ENCODE assay signal across 15 cellular contexts in the genomic region with DNA sequence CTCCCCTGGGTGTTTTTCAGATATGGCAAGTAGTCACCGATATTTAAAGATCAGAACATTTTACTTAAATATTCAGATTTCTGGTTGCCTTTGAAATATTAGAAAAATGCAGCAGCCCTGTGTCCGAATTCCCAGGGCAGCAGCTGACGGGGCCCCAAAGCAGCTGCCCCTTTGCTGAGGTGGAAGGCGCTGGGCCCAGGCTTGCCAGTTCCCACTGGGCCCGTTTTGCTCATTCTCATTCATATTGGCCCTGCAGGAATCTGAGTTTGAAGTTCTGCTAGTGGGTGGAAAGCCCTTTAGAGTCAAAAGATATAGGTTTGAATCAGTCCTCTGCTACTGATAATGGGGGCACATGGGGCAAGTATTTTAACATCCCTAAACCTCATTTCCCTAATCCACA.
DNase-seq lines count a peak whose midpoint lies in the region; ATAC-seq and TF ChIP-seq lines count a peak whose summit lies in the region.
"Had no signal": no experiment of that assay in that cellular context is flagged by ENCODE, and none has a peak within 500 bp of the region (broad histone marks: within the 10 kb centered on the region; RNA-seq: fewer than 3 reads in every experiment).

No MANE protein-coding gene starts in this region.

- no peak overlapping the region for H3K4me2 ChIP-seq in neuronal stem cell (ENCODE audit: insufficient read depth, low read length, poor library complexity, severe bottlenecking)
- H3K4me2 ChIP-seq: A549 had no signal

- DNase-seq in dorsolateral prefrontal cortex: no peak
- DNase-seq in neuronal stem cell (ENCODE audit: low spot score): no peak
- DNase-seq in NCI-H226: no peak
- DNase-seq: BE2C; Caco-2; CD8-positive, alpha-beta memory T cell; DMS53; GF-D8; GM23248; H7 had no signal

- H3K27me3 ChIP-seq in HUES64 (ENCODE audit: insufficient read depth, low read length) (no peaks in the 10 kb centered on the region), dorsolateral prefrontal cortex (no peaks in the 10 kb centered on the region), neuronal stem cell (ENCODE audit: control insufficient read depth in 3 of 3, insufficient read depth in 3 of 3, low read depth in 1 of 3, low read length in 3 of 3) (no peaks in the 10 kb centered on the region)
- H3K27me3 ChIP-seq: BE2C had no signal

- no peak overlapping the region for H4K8ac ChIP-seq in neuronal stem cell (ENCODE audit: low read depth, low read length)

- H3K4me1 ChIP-seq in HUES64 (ENCODE audit: insufficient read depth, low read length): peaks cover 16% of the 10 kb centered on the region
- H3K4me1 ChIP-seq in neuronal stem cell (ENCODE audit: control insufficient read depth in 2 of 2, insufficient read depth in 1 of 2, low read depth in 1 of 2, low read length in 2 of 2): no peaks in the 10 kb centered on the region
- H3K4me1 ChIP-seq: A549, BE2C, Caco-2 had no signal

- no peak overlapping the region for H3K27ac ChIP-seq in HUES64 (ENCODE audit: low read depth, low read length)
- peak overlapping the region in 43 of 59 donors; percentile 5 to 89 (median 76) for H3K27ac ChIP-seq in dorsolateral prefrontal cortex
- no peak overlapping the region for H3K27ac ChIP-seq in neuronal stem cell (replicated peaks; ENCODE audit: low read length)
- H3K27ac ChIP-seq: A549, GM23248 had no signal

- H3K4me3 ChIP-seq in HUES64 (ENCODE audit: low read length) (no peak overlapping the region), dorsolateral prefrontal cortex (no peak overlapping the region), neuronal stem cell (ENCODE audit: low read length in 2 of 2) (no peak overlapping the region)
- H3K4me3 ChIP-seq: A549, GM23248 had no signal

- H2BK15ac ChIP-seq in neuronal stem cell (ENCODE audit: low read length): no peak overlapping the region

- no peak overlapping the region for H3K18ac ChIP-seq in neuronal stem cell (ENCODE audit: low read length)

- WGBS in HUES64: 46% methylated on average over 4 of the region's 5 CpGs
- no CpG with 5 or more reads among the region's 5 CpGs for WGBS in neuronal stem cell (ENCODE audit: extremely low coverage in 2 of 2, insufficient read length in 2 of 2, insufficient replicate concordance in 1 of 2), 2 donors

- H3K4ac ChIP-seq in neuronal stem cell (ENCODE audit: low read length): no peak overlapping the region

- intact Hi-C loops in dorsolateral prefrontal cortex (cut with DNase I): no loop called here

- no peak for TF ChIP-seq CTCF in dorsolateral prefrontal cortex (IDR thresholded peaks at IDR 0.05 in 54 of 56, conservative IDR thresholded peaks at IDR 0.05 in 2 of 56; ENCODE audit: low read depth in 1 of 56, partially characterized antibody in 56 of 56)

- no peak overlapping the region for H2BK120ac ChIP-seq in neuronal stem cell (ENCODE audit: low read depth, low read length)

- no peaks in the 10 kb centered on the region for H3K9me3 ChIP-seq in HUES64 (ENCODE audit: insufficient read depth, low read depth, low read length)
- H3K9me3 ChIP-seq in neuronal stem cell (replicated peaks in 1 of 2; ENCODE audit: control insufficient read depth in 2 of 2, insufficient read depth in 1 of 2, low read depth in 1 of 2, low read length in 2 of 2): no peaks in the 10 kb centered on the region
- H3K9me3 ChIP-seq: A549, BE2C, Caco-2 had no signal

- H2AK5ac ChIP-seq in neuronal stem cell (ENCODE audit: low read depth, low read length): no peak overlapping the region

- H3K36me3 ChIP-seq in HUES64 (ENCODE audit: insufficient read depth, low read length) (no peaks in the 10 kb centered on the region), neuronal stem cell (replicated peaks in 1 of 2; ENCODE audit: control insufficient read depth in 2 of 2, insufficient read depth in 2 of 2, low read length in 2 of 2) (no peaks in the 10 kb centered on the region)
- H3K36me3 ChIP-seq: BE2C had no signal

- no peak overlapping the region for H2BK5ac ChIP-seq in neuronal stem cell (ENCODE audit: low read length)

- H3K23ac ChIP-seq in neuronal stem cell (ENCODE audit: low read depth, low read length, poor library complexity): no peak overlapping the region

- peak overlapping the region; percentile 46 for H2AFZ ChIP-seq in neuronal stem cell (ENCODE audit: low read length)
- H2AFZ ChIP-seq: GM23248 had no signal

- H3K79me1 ChIP-seq in neuronal stem cell (ENCODE audit: low read depth, low read length): no peaks in the 10 kb centered on the region

- no peak overlapping the region for H4K91ac ChIP-seq in neuronal stem cell (ENCODE audit: low read depth, low read length, poor library complexity)

- H3K14ac ChIP-seq in neuronal stem cell (ENCODE audit: low read length): no peak overlapping the region

- ATAC-seq in HG03378 (IDR thresholded peaks at IDR 0.05; ENCODE audit: unreplicated experiment) (no peak), GM21423 (IDR thresholded peaks at IDR 0.05; ENCODE audit: unreplicated experiment) (no peak)
- ATAC-seq: A549, HepG2 had no signal

- H3K9ac ChIP-seq in HUES64 (ENCODE audit: low read depth, low read length): 0 out of 2 replicates have a peak overlapping the region, but pooled peaks have one; percentile 41
- H3K9ac ChIP-seq in neuronal stem cell (ENCODE audit: low read depth, low read length, poor library complexity): no peak overlapping the region
- H3K9ac ChIP-seq: GM23248 had no signal

- no peak overlapping the region for H2BK12ac ChIP-seq in neuronal stem cell (ENCODE audit: low read length)

Comparison
In these comparisons a context has a peak if more than half of its experiments do, and no peak if none do; other contexts are left out.
1. H3K27ac ChIP-seq: peak in dorsolateral prefrontal cortex (43 of 59); none in HUES64 (single experiment) and neuronal stem cell (single experiment).